34 cellular contexts compared by ENCODE assay signal in the genomic region with DNA sequence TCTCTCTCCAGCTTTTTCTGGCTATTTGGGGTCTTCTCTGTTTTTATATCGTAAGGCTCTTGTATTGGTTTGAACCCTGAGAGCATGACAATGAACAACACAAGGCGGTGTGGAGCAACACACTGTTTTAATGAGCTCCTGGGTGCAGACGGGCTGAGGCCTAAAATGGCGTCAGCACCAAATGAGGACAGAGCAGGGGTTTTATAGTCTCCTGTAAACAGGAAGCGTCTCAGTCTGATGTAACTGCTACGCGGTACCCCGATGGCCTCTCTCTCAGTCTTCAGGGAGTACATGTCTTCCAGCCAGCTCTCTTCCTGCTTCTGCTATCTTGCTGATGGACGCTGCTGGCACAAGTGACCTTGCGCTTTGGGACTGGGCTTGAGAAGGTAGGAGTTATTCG.
"Had no signal": no experiment of that assay in that cellular context is flagged by ENCODE, and none has a peak within 500 bp of the region (broad histone marks: within the 10 kb centered on the region; RNA-seq: fewer than 3 reads in every experiment).

No MANE protein-coding gene starts in this region.

- DNase-seq: activated CD4-positive, alpha-beta memory T cell treated with anti-CD3 and anti-CD28 coated beads, Interleukin-2, amount 10 ng/mL, durations not matched to agents 7 days and 5 days; activated CD4-positive, alpha-beta T cell treated with anti-CD3 and anti-CD28 coated beads for 1 hour; activated CD4-positive, alpha-beta T cell treated with anti-CD3 and anti-CD28 coated beads for 48 hours; activated CD4-positive, CD25-positive, alpha-beta regulatory T cell; activated CD8-positive, alpha-beta memory T cell treated with anti-CD3 and anti-CD28 coated beads for 24 hours; activated CD8-positive, alpha-beta memory T cell treated with anti-CD3 and anti-CD28 coated beads, Interleukin-2, amount 10 ng/mL, durations not matched to agents 7 days and 5 days; activated CD8-positive, alpha-beta memory T cell treated with anti-CD3 and anti-CD28 coated beads, Interleukin-2, amount 50 U/mL, for 48 hours; activated effector memory CD4-positive, alpha-beta T cell treated with Interleukin-2 at 50 U/mL for 16 hours; activated naive CD4-positive, alpha-beta T cell treated with anti-CD3 and anti-CD28 coated beads, Interleukin-2, amount 10 ng/mL, durations not matched to agents 7 days and 5 days; activated naive CD8-positive, alpha-beta T cell treated with anti-CD3 and anti-CD28 coated beads, Interleukin-2, amount 50 U/mL, for 24 hours; activated T-cell treated with anti-CD3 and anti-CD28 coated beads, Interleukin-2, amount 50 U/mL, for 48 hours; anterior cingulate cortex; caudate nucleus; cerebellar nuclear complex; Karpas-422; NCI-H1048; NCI-H1105 treated with DMSO at 0.1 percent for 48 hours; NCI-H1436; NCI-H1694; NCI-H1930; NCI-H2081 treated with DMSO at 0.1 percent for 48 hours; NCI-H345; NCI-H524 treated with DMSO at 0.1 percent for 48 hours; NK-92 treated with Interleukin-12 subunit alpha and Interleukin-12 subunit beta, amount 100 ng/mL, for 24 hours; PC-9; SIG-M5; SW 1271; T-helper 1 cell; T-helper 2 cell; T-helper 9 cell; WERI-Rb-1 had no signal

- H3K36me3 ChIP-seq: WERI-Rb-1 had no signal

- H2AFZ ChIP-seq: PC-9 had no signal

- H3K4me3 ChIP-seq: PC-9 had no signal

- H3K4me2 ChIP-seq: PC-9 had no signal

- H3K27ac ChIP-seq: PC-9, RWPE1, WERI-Rb-1 had no signal

- FAIRE-seq: bronchial epithelial cell, RCC 7860 had no signal
